12 cellular contexts compared by ENCODE assay signal in genomic region chr17:75490953-75491649, GRCh38.
"Had no signal": no experiment of that assay in that cellular context is flagged by ENCODE, and none has a peak within 500 bp of the region (broad histone marks: within the 10 kb centered on the region; RNA-seq: fewer than 3 reads in every experiment).

No MANE protein-coding gene starts in this region.

- H3K4me1 ChIP-seq: foreskin keratinocyte had no signal

- ATAC-seq: activated T-cell treated with anti-CD3 and anti-CD28 coated beads, Interleukin-2, amount 50 U/mL, for 4 hours; foreskin keratinocyte; stimulated activated naive B cell treated with anti-CD40 and anti-IgM and Interleukin-4, amounts not matched to agents 10 μg/mL and 1 μg/mL and 100 μg/mL, for 72 hours; T-helper 17 cell had no signal

- DNase-seq: activated CD4-positive, alpha-beta T cell treated with anti-CD3 and anti-CD28 coated beads, Interleukin-2, amount 10 ng/mL, durations not matched to agents 7 days and 5 days; activated CD4-positive, CD25-positive, alpha-beta regulatory T cell; activated effector memory CD4-positive, alpha-beta T cell treated with anti-CD3 and anti-CD28 coated beads, Interleukin-2, amount 50 U/mL, for 16 hours; activated T-cell treated with anti-CD3 and anti-CD28 coated beads, Interleukin-2, amount 50 U/mL, for 4 hours; amygdala; foreskin keratinocyte; islet precursor cell; stimulated activated CD4-positive, alpha-beta T cell treated with anti-CD3 and anti-CD28 coated beads, Interleukin-2, amount 100 ng/mL, for 24 hours; stimulated activated naive B cell treated with anti-CD40 and anti-IgM and Interleukin-4, amounts not matched to agents 10 μg/mL and 1 μg/mL and 100 μg/mL, for 72 hours; T-helper 17 cell had no signal

- H3K4me3 ChIP-seq: dorsolateral prefrontal cortex, left lung had no signal

- H3K27me3 ChIP-seq: dorsolateral prefrontal cortex, foreskin keratinocyte, left lung had no signal

- H3K27ac ChIP-seq: foreskin keratinocyte had no signal

- H3K9me3 ChIP-seq: left lung had no signal
